Comparison of ENCODE assay signal across 8 cellular contexts in genomic region chr10:104080762-104081161, GRCh38. TPM values are rescaled to one million over a fixed set of nuclear protein-coding genes. Genes with fewer than 3 reads are reported as not detected.
DNase-seq lines count a peak whose midpoint lies in the region; ATAC-seq and TF ChIP-seq lines count a peak whose summit lies in the region.

No MANE protein-coding gene starts in this region.

- TF ChIP-seq CTCF in AG10803 (conservative IDR thresholded peaks at IDR 0.05; ENCODE audit: low read length), result peak; percentile 44
- TF ChIP-seq CTCF in GM20000 (IDR thresholded peaks at IDR 0.05; ENCODE audit: extremely low read depth, missing control alignments), result peak; percentile 38
- peak; percentile 59 for TF ChIP-seq CTCF in fibroblast of pulmonary artery (IDR thresholded peaks at IDR 0.05; ENCODE audit: low read length, missing control alignments)
- TF ChIP-seq CTCF in upper lobe of right lung (IDR thresholded peaks at IDR 0.05), result peak; percentile 37

- intact Hi-C loops in upper lobe of right lung (cut with DNase I), result no loop called here

- H3K9me3 ChIP-seq in upper lobe of right lung, result no peaks in the 10 kb centered on the region

- H3K4me3 ChIP-seq in AG10803 (ENCODE audit: low read length) (no peak overlapping the region), fibroblast of pulmonary artery (replicated peaks; ENCODE audit: low read depth, low read length) (no peak overlapping the region), upper lobe of right lung (no peak overlapping the region)

- ATAC-seq in upper lobe of right lung (no peak), HG03442 (IDR thresholded peaks at IDR 0.05; ENCODE audit: unreplicated experiment) (no peak)

- peaks cover 3% of the 10 kb centered on the region for H3K4me1 ChIP-seq in upper lobe of right lung

- no peak overlapping the region for H3K27ac ChIP-seq in upper lobe of right lung

- no peaks in the 10 kb centered on the region for H3K27me3 ChIP-seq in upper lobe of right lung

- DNase-seq in AG10803 (ENCODE audit: low read depth), result peak; percentile 23
- peak; percentile 34 for DNase-seq in GM20000 (ENCODE audit: low spot score)
- peak; percentile 31 for DNase-seq in OCI-M1 (lab: John Stamatoyannopoulos, UW)
- peak; percentile 58 for DNase-seq in fibroblast of pulmonary artery (ENCODE audit: low read depth)
- DNase-seq in upper lobe of right lung, result no peak
- DNase-seq in foreskin melanocyte, result no peak
- no peak for DNase-seq in NK-92 treated with Interleukin-12 subunit alpha and Interleukin-12 subunit beta, amount 100 ng/mL, for 24 hours (lab: John Stamatoyannopoulos, UW)

- no peaks in the 10 kb centered on the region for H3K36me3 ChIP-seq in upper lobe of right lung

RNA-seq across cellular contexts. Expression of gene COL17A1, which starts 4.9 kb away (rescaled TPM):
- 1.5 TPM for total RNA-seq in upper lobe of right lung

RNA-seq across cellular contexts. Expression of gene SFR1, which starts 41.2 kb away (rescaled TPM):
- 5.5 TPM for total RNA-seq in upper lobe of right lung

Comparison
In these comparisons a context has a peak if more than half of its experiments do, and no peak if none do; other contexts are left out.
1. DNase-seq: peak in AG10803 (single experiment), GM20000 (single experiment), OCI-M1 (single experiment) and fibroblast of pulmonary artery (single experiment); none in upper lobe of right lung (single experiment), foreskin melanocyte (single experiment) and NK-92 treated with Interleukin-12 subunit alpha and Interleukin-12 subunit beta, amount 100 ng/mL, for 24 hours (single experiment).
2. Peak in every context shown above with its lines, with median percentiles within 50 percentile points of each other: CTCF ChIP-seq.